In the genomic region with DNA sequence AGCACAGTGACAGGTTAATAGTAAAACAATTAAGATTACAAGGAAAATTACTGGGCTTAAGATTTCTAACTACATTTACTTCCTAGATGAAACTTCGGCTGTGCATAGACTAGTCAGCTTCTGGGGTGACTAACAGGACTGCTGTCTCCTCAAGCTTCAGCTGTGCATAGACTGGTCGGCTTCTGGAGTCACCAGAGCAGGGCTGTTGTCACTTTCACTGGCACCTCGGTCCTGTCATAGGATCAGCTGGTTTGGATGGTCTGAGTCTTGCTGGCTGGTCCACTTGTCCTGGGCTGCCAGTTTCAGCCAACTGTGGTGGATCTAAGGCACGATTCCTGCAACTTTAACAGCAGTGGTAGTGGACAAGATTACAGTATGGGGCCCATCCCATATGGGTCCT, we compare ENCODE assay signal across 18 cellular contexts.
"Had no signal": no experiment of that assay in that cellular context is flagged by ENCODE, and none has a peak within 500 bp of the region (broad histone marks: within the 10 kb centered on the region; RNA-seq: fewer than 3 reads in every experiment).

No MANE protein-coding gene starts in this region.

- H3K27me3 ChIP-seq: breast epithelium, neural progenitor cell, spleen had no signal

- H3K36me3 ChIP-seq: breast epithelium, neural progenitor cell, thoracic aorta had no signal

- H3K4me1 ChIP-seq: breast epithelium, neural progenitor cell had no signal

- DNase-seq: activated B cell treated with CpG ODN at 0.5 μM for 24 hours; activated CD4-positive, alpha-beta T cell treated with anti-CD3 and anti-CD28 coated beads for 36 hours; activated CD4-positive, alpha-beta T cell treated with anti-CD3 and anti-CD28 coated beads, Interleukin-2, amount 50 U/mL, for 4 hours; activated CD8-positive, alpha-beta memory T cell treated with anti-CD3 and anti-CD28 coated beads, Interleukin-2, amount 50 U/mL, for 48 hours; activated naive CD4-positive, alpha-beta T cell; activated naive CD8-positive, alpha-beta T cell treated with anti-CD3 and anti-CD28 coated beads for 36 hours; activated T-cell treated with anti-CD3 and anti-CD28 coated beads, Interleukin-2, amount 50 U/mL, for 4 hours; endodermal cell; naive thymus-derived CD8-positive, alpha-beta T cell; retina; spleen; stimulated activated CD4-positive, alpha-beta T cell treated with anti-CD3 and anti-CD28 coated beads, Interleukin-4, amount 100 ng/mL, for 1 hour; stimulated activated naive CD4-positive, alpha-beta T cell; T-helper 9 cell had no signal

- H3K27ac ChIP-seq: breast epithelium, coronary artery, neural progenitor cell, thoracic aorta had no signal

- H3K4me3 ChIP-seq: breast epithelium, coronary artery, neural progenitor cell, spleen, thoracic aorta had no signal

- ATAC-seq: activated CD4-positive, alpha-beta T cell treated with anti-CD3 and anti-CD28 coated beads for 36 hours; activated T-cell treated with anti-CD3 and anti-CD28 coated beads, Interleukin-2, amount 50 U/mL, for 4 hours; naive thymus-derived CD8-positive, alpha-beta T cell had no signal
